In genomic region chr4:66633472-66633871, GRCh38 we compare ENCODE assay signal across 18 cellular contexts.
DNase-seq lines count a peak whose midpoint lies in the region; ATAC-seq and TF ChIP-seq lines count a peak whose summit lies in the region.
"Had no signal": no experiment of that assay in that cellular context is flagged by ENCODE, and none has a peak within 500 bp of the region (broad histone marks: within the 10 kb centered on the region; RNA-seq: fewer than 3 reads in every experiment).

No MANE protein-coding gene starts in this region.

- DNase-seq in ELR (ENCODE audit: low read depth) (peak; percentile 23), cardiac fibroblast (ENCODE audit: low read depth in 2 of 2) (peak; percentile 13 to 35), fibroblast of the aortic adventitia (ENCODE audit: low read depth) (peak; percentile 44), osteoblast (ENCODE audit: insufficient read length, low spot score, missing footprints) (no peak)
- DNase-seq in stimulated activated naive CD8-positive, alpha-beta T cell treated with anti-CD3 and anti-CD28 coated beads, Interleukin-15, amount 100 ng/mL, for 72 hours: no peak
- DNase-seq: Calu3, DND-41, NCI-H1105, NCI-H1436 treated with DMSO at 0.1 percent for 48 hours, NCI-H187 treated with DMSO at 0.1 percent for 48 hours, NCI-H2171 treated with DMSO at 0.1 percent for 48 hours, NCI-H345, NCI-H524 treated with DMSO at 0.1 percent for 48 hours, NCI-H774, SK-N-SH had no signal

- no peak overlapping the region for H2AFZ ChIP-seq in osteoblast (ENCODE audit: low read length)

- no peaks in the 10 kb centered on the region for H3K4me1 Mint-ChIP-seq in stimulated activated naive CD8-positive, alpha-beta T cell treated with anti-CD3 and anti-CD28 coated beads, Interleukin-15, amount 100 ng/mL, for 72 hours

- TF ChIP-seq CTCF in cardiac fibroblast (IDR thresholded peaks at IDR 0.05; ENCODE audit: low read depth, low read length) (no peak), fibroblast of the aortic adventitia (IDR thresholded peaks at IDR 0.05; ENCODE audit: insufficient read depth, low read length) (no peak), osteoblast (IDR thresholded peaks at IDR 0.05; ENCODE audit: extremely low read depth, low read depth, low read length) (no peak)

- no peaks in the 10 kb centered on the region for H3K36me3 ChIP-seq in osteoblast (ENCODE audit: insufficient read depth, low read length)

- no peaks in the 10 kb centered on the region for H3K27me3 ChIP-seq in osteoblast (ENCODE audit: insufficient read depth, low read length)

- H3K4me1 ChIP-seq in osteoblast (ENCODE audit: insufficient read depth, low read length): no peaks in the 10 kb centered on the region

- no peak overlapping the region for H3K27ac ChIP-seq in osteoblast (ENCODE audit: low read depth, low read length)

- H3K27ac Mint-ChIP-seq in stimulated activated naive CD8-positive, alpha-beta T cell treated with anti-CD3 and anti-CD28 coated beads, Interleukin-15, amount 100 ng/mL, for 72 hours: no peak overlapping the region

- no peak overlapping the region for H3K4me2 ChIP-seq in osteoblast (ENCODE audit: insufficient read depth, low read length)
- H3K4me2 ChIP-seq: SK-N-SH had no signal

- H3K9me3 Mint-ChIP-seq in stimulated activated naive CD8-positive, alpha-beta T cell treated with anti-CD3 and anti-CD28 coated beads, Interleukin-15, amount 100 ng/mL, for 72 hours: no peaks in the 10 kb centered on the region

- H3K4me3 ChIP-seq in cardiac fibroblast (replicated peaks in 1 of 2; ENCODE audit: low read depth in 2 of 2, low read length in 2 of 2) (no peak overlapping the region), fibroblast of the aortic adventitia (ENCODE audit: low read depth, low read length) (no peak overlapping the region), osteoblast (ENCODE audit: insufficient read depth, low read length) (no peak overlapping the region)

- no peaks in the 10 kb centered on the region for H3K27me3 Mint-ChIP-seq in stimulated activated naive CD8-positive, alpha-beta T cell treated with anti-CD3 and anti-CD28 coated beads, Interleukin-15, amount 100 ng/mL, for 72 hours

- H3K4me3 Mint-ChIP-seq in stimulated activated naive CD8-positive, alpha-beta T cell treated with anti-CD3 and anti-CD28 coated beads, Interleukin-15, amount 100 ng/mL, for 72 hours: no peak overlapping the region

- H3K79me2 ChIP-seq in osteoblast (ENCODE audit: insufficient read depth, low read length): no peaks in the 10 kb centered on the region

- no peaks in the 10 kb centered on the region for H3K9me3 ChIP-seq in osteoblast (ENCODE audit: low read depth, low read length)
- H3K9me3 ChIP-seq: SK-N-SH had no signal

- ATAC-seq in stimulated activated naive CD8-positive, alpha-beta T cell treated with anti-CD3 and anti-CD28 coated beads, Interleukin-15, amount 100 ng/mL, for 72 hours: no peak
- ATAC-seq in SK-N-SH treated with all-trans-retinoic acid at 6 μM for 48 hours (no peak), HG02623 (IDR thresholded peaks at IDR 0.05; ENCODE audit: unreplicated experiment) (no peak)
- ATAC-seq: HCT116 had no signal

- no peaks in the 10 kb centered on the region for H4K20me1 ChIP-seq in osteoblast (ENCODE audit: insufficient read depth, low read length)

TF ChIP-seq in SK-N-SH treated with all-trans-retinoic acid at 6 μM for 48 hours, 23 proteins besides CTCF, POLR2A, EP300 and RAD21:
- TF ChIP-seq BACH2 (CRISPR knock-in tag; IDR thresholded peaks at IDR 0.05; ENCODE audit: borderline replicate concordance): no peak

Comparison
In these comparisons a context has a peak if more than half of its experiments do, and no peak if none do; other contexts are left out.
1. DNase-seq: peak in ELR (single experiment), cardiac fibroblast (2 of 2) and fibroblast of the aortic adventitia (single experiment); none in stimulated activated naive CD8-positive, alpha-beta T cell treated with anti-CD3 and anti-CD28 coated beads, Interleukin-15, amount 100 ng/mL, for 72 hours (0 of 2) and osteoblast (single experiment).